ENCODE assay signal across 15 cellular contexts in the genomic region with DNA sequence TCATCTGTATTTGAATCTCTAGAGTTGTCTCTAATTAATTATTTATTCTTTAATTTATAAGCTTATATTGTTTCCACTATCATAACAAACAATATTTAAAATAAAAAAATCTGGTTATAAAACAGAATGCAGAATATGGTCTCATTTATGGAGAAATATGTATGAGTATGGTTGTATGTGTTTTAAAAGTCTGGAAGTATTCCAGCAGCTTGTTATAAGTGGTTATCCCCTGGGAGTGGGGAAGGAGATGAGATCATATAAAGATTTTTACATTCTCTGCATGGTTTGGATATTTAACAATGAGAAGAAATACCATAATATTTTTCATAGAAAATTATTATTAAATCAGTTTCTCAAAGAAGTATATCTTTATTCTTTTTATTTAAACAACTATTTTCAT.
"Had no signal": no experiment of that assay in that cellular context is flagged by ENCODE, and none has a peak within 500 bp of the region (broad histone marks: within the 10 kb centered on the region; RNA-seq: fewer than 3 reads in every experiment).

No MANE protein-coding gene starts in this region.

- H3K36me3 ChIP-seq: left lung, ovary, tibial artery, uterus had no signal

- H3K9me3 ChIP-seq: left lung, ovary, tibial artery, uterus had no signal

- DNase-seq: activated CD4-positive, alpha-beta T cell treated with anti-CD3 and anti-CD28 coated beads for 48 hours; activated CD8-positive, alpha-beta T cell treated with anti-CD3 and anti-CD28 coated beads, Interleukin-2, amount 10 ng/mL, durations not matched to agents 7 days and 5 days; activated naive CD4-positive, alpha-beta T cell treated with anti-CD3 and anti-CD28 coated beads for 36 hours; cerebellar nuclear complex; dermis blood vessel endothelial cell; endodermal cell; erythroblast; head of caudate nucleus; left lung; nephron progenitor cell; ovary; stimulated activated CD4-positive, alpha-beta T cell treated with anti-CD3 and anti-CD28 coated beads, Interleukin-15, amount 100 ng/mL, for 24 hours; stimulated activated CD4-positive, alpha-beta T cell treated with anti-CD3 and anti-CD28 coated beads, Interleukin-4, amount 100 ng/mL, for 4 hours; tibial artery; uterus had no signal

- H3K27me3 ChIP-seq: ovary, tibial artery, uterus had no signal

- H3K4me1 ChIP-seq: left lung, tibial artery, uterus had no signal

- H3K4me3 ChIP-seq: left lung, ovary, tibial artery, uterus had no signal

- H3K27ac ChIP-seq: left lung, ovary, tibial artery, uterus had no signal
